13 cellular contexts compared by ENCODE assay signal in the genomic region with DNA sequence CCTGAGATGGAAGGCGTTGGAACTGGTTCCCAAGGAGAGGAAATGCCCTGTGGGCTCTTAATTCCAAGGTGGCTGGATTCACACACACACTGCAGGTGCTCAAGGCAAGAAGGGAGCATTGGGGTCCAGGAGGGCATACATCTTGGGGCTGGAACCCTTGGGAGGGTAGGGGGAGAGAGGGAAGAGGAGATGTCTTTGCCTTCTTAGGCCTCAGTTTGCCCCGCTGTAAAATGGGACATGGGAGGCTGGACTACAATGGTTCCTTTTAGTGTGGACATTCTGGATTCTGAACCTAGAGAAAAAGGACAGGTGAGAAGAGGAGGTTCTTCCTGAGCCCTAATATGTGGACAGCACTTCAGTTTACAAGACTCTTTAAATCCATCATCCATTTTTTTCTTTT.
"Had no signal": no experiment of that assay in that cellular context is flagged by ENCODE, and none has a peak within 500 bp of the region (broad histone marks: within the 10 kb centered on the region; RNA-seq: fewer than 3 reads in every experiment).

No MANE protein-coding gene starts in this region.

- ATAC-seq: heart right ventricle, left colon, upper lobe of right lung had no signal

- H3K27ac ChIP-seq: coronary artery, heart right ventricle, thyroid gland, upper lobe of right lung had no signal

- H3K4me1 ChIP-seq: breast epithelium, upper lobe of right lung had no signal

- H3K27me3 ChIP-seq: adrenal gland, breast epithelium, heart right ventricle, thyroid gland, upper lobe of right lung had no signal

- H3K9me3 ChIP-seq: adrenal gland, breast epithelium, heart right ventricle, thyroid gland, upper lobe of right lung had no signal

- DNase-seq: activated CD4-positive, CD25-positive, alpha-beta regulatory T cell treated with anti-CD3 and anti-CD28 coated beads, Interleukin-2, amount 50 U/mL, for 72 hours; activated naive CD4-positive, alpha-beta T cell; activated T-cell treated with anti-CD3 and anti-CD28 coated beads, Interleukin-2, amount 50 U/mL, for 24 hours; adrenal gland; heart right ventricle; left colon; stimulated activated CD4-positive, alpha-beta T cell treated with anti-CD3 and anti-CD28 coated beads, Interleukin-4, amount 100 ng/mL, for 24 hours; stimulated activated naive CD4-positive, alpha-beta T cell treated with Interleukin-2 at 50 U/mL for 16 hours; SW 1271; thyroid gland; upper lobe of right lung had no signal

- H3K4me3 ChIP-seq: adrenal gland, breast epithelium, coronary artery, heart right ventricle, thyroid gland, upper lobe of right lung had no signal

- H3K36me3 ChIP-seq: adrenal gland, breast epithelium, heart right ventricle, thyroid gland, upper lobe of right lung had no signal
